ENCODE assay signal across 19 cellular contexts in genomic region chr6:92879526-92879925, GRCh38.
"Had no signal": no experiment of that assay in that cellular context is flagged by ENCODE, and none has a peak within 500 bp of the region (broad histone marks: within the 10 kb centered on the region; RNA-seq: fewer than 3 reads in every experiment).

No MANE protein-coding gene starts in this region.

- H3K4me3 ChIP-seq: K562, SK-N-MC had no signal

- DNase-seq: Kasumi-1, NCI-H1092 treated with DMSO at 0.1 percent for 48 hours, NCI-H1436, NCI-H187, NCI-H2029, NCI-H2081 treated with DMSO at 0.1 percent for 48 hours, NCI-H2171, NCI-H226, NCI-H446, NCI-H510A treated with DMSO at 0.1 percent for 48 hours, NCI-H526, PC-3, SHP77 had no signal

- H3K27ac ChIP-seq: HL-60, KMS-11, RWPE1, SK-N-MC had no signal

- ATAC-seq: K562, Panc1, PC-3 had no signal
